23 cellular contexts compared by ENCODE assay signal in the genomic region with DNA sequence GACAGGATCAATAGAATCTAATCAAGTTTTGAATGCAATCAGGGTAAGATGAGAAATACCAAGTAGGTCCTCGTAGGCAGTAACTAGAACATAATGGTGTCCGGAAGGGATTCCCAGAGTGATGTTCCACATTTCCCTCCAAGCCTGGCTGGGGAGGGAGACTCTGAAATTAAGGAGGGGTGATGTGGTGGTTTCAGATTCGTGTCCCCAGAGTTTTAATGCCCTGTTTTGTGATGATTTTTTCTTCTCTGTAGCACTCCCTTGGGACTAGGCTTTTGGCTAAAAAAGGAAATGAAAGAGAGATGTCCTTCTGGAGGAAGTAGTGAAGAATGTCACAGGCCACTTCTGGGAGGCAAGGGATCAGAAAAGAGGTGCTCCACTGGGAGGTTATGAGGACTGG.
"Had no signal": no experiment of that assay in that cellular context is flagged by ENCODE, and none has a peak within 500 bp of the region (broad histone marks: within the 10 kb centered on the region; RNA-seq: fewer than 3 reads in every experiment).

No MANE protein-coding gene starts in this region.

- H3K27ac ChIP-seq: left lung, spleen, thoracic aorta had no signal

- H3K4me3 Mint-ChIP-seq: activated B cell treated with CpG ODN at 0.5 μM for 24 hours; activated CD4-positive, alpha-beta T cell treated with anti-CD3 and anti-CD28 coated beads for 36 hours; activated naive CD4-positive, alpha-beta T cell treated with anti-CD3 and anti-CD28 coated beads, Interleukin-2, amount 10 ng/mL, durations not matched to agents 7 days and 5 days; brain; dendritic cell treated with granulocyte-macrophage colony-stimulating factor and Interleukin-4, amounts not matched to agents 40 ng/mL and 50 ng/mL, for 4 days; mesothelial cell of epicardium; naive thymus-derived CD8-positive, alpha-beta T cell; type B pancreatic cell had no signal

- H3K27ac Mint-ChIP-seq: activated B cell treated with CpG ODN at 0.5 μM for 24 hours; activated CD4-positive, alpha-beta T cell treated with anti-CD3 and anti-CD28 coated beads for 36 hours; activated naive CD4-positive, alpha-beta T cell treated with anti-CD3 and anti-CD28 coated beads, Interleukin-2, amount 10 ng/mL, durations not matched to agents 7 days and 5 days; brain; dendritic cell treated with granulocyte-macrophage colony-stimulating factor and Interleukin-4, amounts not matched to agents 40 ng/mL and 50 ng/mL, for 4 days; mesothelial cell of epicardium; naive thymus-derived CD8-positive, alpha-beta T cell; progenitor cell of endocrine pancreas; type B pancreatic cell had no signal

- ATAC-seq: activated CD4-positive, alpha-beta T cell treated with anti-CD3 and anti-CD28 coated beads for 36 hours; left lung; naive thymus-derived CD8-positive, alpha-beta T cell had no signal

- H3K27me3 ChIP-seq: left lung, spleen had no signal

- H3K4me1 ChIP-seq: left lung, spleen had no signal

- H3K9me3 Mint-ChIP-seq: type B pancreatic cell had no signal

- H3K36me3 Mint-ChIP-seq: activated naive CD4-positive, alpha-beta T cell treated with anti-CD3 and anti-CD28 coated beads, Interleukin-2, amount 10 ng/mL, durations not matched to agents 7 days and 5 days; brain; mesothelial cell of epicardium; naive thymus-derived CD8-positive, alpha-beta T cell; type B pancreatic cell had no signal

- H3K36me3 ChIP-seq: left lung, spleen, thoracic aorta had no signal

- DNase-seq: activated B cell treated with CpG ODN at 0.5 μM for 24 hours; activated CD4-positive, alpha-beta T cell treated with anti-CD3 and anti-CD28 coated beads for 36 hours; activated CD4-positive, alpha-beta T cell treated with anti-CD3 and anti-CD28 coated beads, Interleukin-2, amount 50 U/mL, for 48 hours; activated naive CD4-positive, alpha-beta T cell treated with anti-CD3 and anti-CD28 coated beads, Interleukin-2, amount 10 ng/mL, durations not matched to agents 7 days and 5 days; activated T-cell treated with anti-CD3 and anti-CD28 coated beads, Interleukin-2, amount 50 U/mL, for 48 hours; anterior cingulate cortex; caudate nucleus; effector CD4-positive, alpha-beta T cell; kidney; left lung; mammary epithelial cell; naive thymus-derived CD8-positive, alpha-beta T cell; retina; spleen; stimulated activated CD4-positive, alpha-beta T cell treated with anti-CD3 and anti-CD28 coated beads, Interleukin-4, amount 100 ng/mL, for 1 hour; stimulated activated naive CD4-positive, alpha-beta T cell treated with Interleukin-2 at 50 U/mL for 16 hours; T-helper 9 cell had no signal

- H3K27me3 Mint-ChIP-seq: dendritic cell treated with granulocyte-macrophage colony-stimulating factor and Interleukin-4, amounts not matched to agents 40 ng/mL and 50 ng/mL, for 4 days had no signal

- H3K4me3 ChIP-seq: left lung, spleen, thoracic aorta had no signal

- H3K4me1 Mint-ChIP-seq: activated B cell treated with CpG ODN at 0.5 μM for 24 hours; activated CD4-positive, alpha-beta T cell treated with anti-CD3 and anti-CD28 coated beads for 36 hours; activated naive CD4-positive, alpha-beta T cell treated with anti-CD3 and anti-CD28 coated beads, Interleukin-2, amount 10 ng/mL, durations not matched to agents 7 days and 5 days; mesothelial cell of epicardium; naive thymus-derived CD8-positive, alpha-beta T cell had no signal
